Comparison of ENCODE assay signal across 23 cellular contexts in genomic region chr3:138799822-138800221, GRCh38. TPM values are rescaled to one million over a fixed set of nuclear protein-coding genes. Genes with fewer than 3 reads are reported as not detected.
DNase-seq lines count a peak whose midpoint lies in the region; ATAC-seq lines count a peak whose summit lies in the region.
"Had no signal": no experiment of that assay in that cellular context is flagged by ENCODE, and none has a peak within 500 bp of the region (broad histone marks: within the 10 kb centered on the region; RNA-seq: fewer than 3 reads in every experiment).

No MANE protein-coding gene starts in this region.

- H3K4me3 ChIP-seq in skeletal muscle cell (ENCODE audit: low read depth, low read length), result no peak overlapping the region
- H3K4me3 ChIP-seq: BLaER1 treated with 17β-estradiol and CSF1 and Interleukin-3, amounts not matched to agents 10 nM and 100 nM; cardiac muscle cell; GM12878; mucosa of descending colon had no signal

- no peak overlapping the region for H3K4me3 Mint-ChIP-seq in dendritic cell treated with granulocyte-macrophage colony-stimulating factor and Interleukin-4, amounts not matched to agents 40 ng/mL and 50 ng/mL, for 4 days
- H3K4me3 Mint-ChIP-seq: activated CD8-positive, alpha-beta memory T cell treated with anti-CD3 and anti-CD28 coated beads, Interleukin-2, amount 10 ng/mL, durations not matched to agents 7 days and 5 days; neural crest cell had no signal

- intact Hi-C loops in dendritic cell treated with granulocyte-macrophage colony-stimulating factor and Interleukin-4, amounts not matched to agents 40 ng/mL and 50 ng/mL, for 4 days (cut with micrococcal nuclease), result no loop called here

- H3K27ac Mint-ChIP-seq in dendritic cell treated with granulocyte-macrophage colony-stimulating factor and Interleukin-4, amounts not matched to agents 40 ng/mL and 50 ng/mL, for 4 days, result peak overlapping the region; percentile 49
- H3K27ac Mint-ChIP-seq: activated CD8-positive, alpha-beta memory T cell treated with anti-CD3 and anti-CD28 coated beads, Interleukin-2, amount 10 ng/mL, durations not matched to agents 7 days and 5 days; activated naive CD4-positive, alpha-beta T cell treated with anti-CD3 and anti-CD28 coated beads, Interleukin-2, amount 50 U/mL, for 72 hours had no signal

- H3K36me3 Mint-ChIP-seq in dendritic cell treated with granulocyte-macrophage colony-stimulating factor and Interleukin-4, amounts not matched to agents 40 ng/mL and 50 ng/mL, for 4 days (ENCODE audit: low read depth), result peaks cover 38% of the 10 kb centered on the region

- peaks cover 43% of the 10 kb centered on the region for H3K4me1 Mint-ChIP-seq in dendritic cell treated with granulocyte-macrophage colony-stimulating factor and Interleukin-4, amounts not matched to agents 40 ng/mL and 50 ng/mL, for 4 days (ENCODE audit: low read depth)
- H3K4me1 Mint-ChIP-seq: neural crest cell had no signal

- no peak for ATAC-seq in GM21390 (IDR thresholded peaks at IDR 0.05; ENCODE audit: unreplicated experiment)
- ATAC-seq: activated CD8-positive, alpha-beta memory T cell treated with anti-CD3 and anti-CD28 coated beads, Interleukin-2, amount 10 ng/mL, durations not matched to agents 7 days and 5 days; activated naive CD4-positive, alpha-beta T cell treated with anti-CD3 and anti-CD28 coated beads, Interleukin-2, amount 50 U/mL, for 72 hours; GM12878; left lobe of liver; mucosa of descending colon; SK-N-SH treated with all-trans-retinoic acid at 6 μM for 48 hours had no signal

- no peaks in the 10 kb centered on the region for H3K27me3 Mint-ChIP-seq in dendritic cell treated with granulocyte-macrophage colony-stimulating factor and Interleukin-4, amounts not matched to agents 40 ng/mL and 50 ng/mL, for 4 days
- H3K27me3 Mint-ChIP-seq: activated CD8-positive, alpha-beta memory T cell treated with anti-CD3 and anti-CD28 coated beads, Interleukin-2, amount 10 ng/mL, durations not matched to agents 7 days and 5 days had no signal

- H3K9me3 Mint-ChIP-seq in dendritic cell treated with granulocyte-macrophage colony-stimulating factor and Interleukin-4, amounts not matched to agents 40 ng/mL and 50 ng/mL, for 4 days, result no peaks in the 10 kb centered on the region
- H3K9me3 Mint-ChIP-seq: neural crest cell had no signal

- DNase-seq in MV-4-11 (lab: John Stamatoyannopoulos, UW) (peak; percentile 49), inferior parietal cortex (ENCODE audit: extremely low spot score) (peak; percentile 56), skeletal muscle cell (ENCODE audit: low read depth) (peak; percentile 11), T-helper 2 cell (no peak), HT-29 (ENCODE audit: low spot score) (no peak), germinal center (ENCODE audit: low spot score) (no peak)
- DNase-seq: activated CD4-positive, alpha-beta T cell treated with anti-CD3 and anti-CD28 coated beads, Interleukin-2, amount 50 U/mL, for 1 hour; activated CD8-positive, alpha-beta memory T cell treated with anti-CD3 and anti-CD28 coated beads, Interleukin-2, amount 10 ng/mL, durations not matched to agents 7 days and 5 days; aorta; mucosa of descending colon; NCI-H1694; NCI-H2171 treated with DMSO at 0.1 percent for 48 hours; NCI-H69; stimulated activated CD8-positive, alpha-beta memory T cell treated with anti-CD3 and anti-CD28 coated beads, Interleukin-4, amount 100 ng/mL, for 48 hours had no signal

RNA-seq across cellular contexts. Expression of gene PIK3CB, which starts 34.9 kb away (rescaled TPM):
- 8.6 and 10.3 TPM in 2 replicates for total RNA-seq in HT-29 (2014; rRNA removed; shearing (Covaris generic))

Comparison
In these comparisons a context has a peak if more than half of its experiments do, and no peak if none do; other contexts are left out.
1. DNase-seq: peak in MV-4-11 (single experiment), inferior parietal cortex (single experiment) and skeletal muscle cell (single experiment); none in T-helper 2 cell (0 of 5), HT-29 (single experiment) and germinal center (single experiment).